ENCODE assay signal across 4 cellular contexts in the genomic region with DNA sequence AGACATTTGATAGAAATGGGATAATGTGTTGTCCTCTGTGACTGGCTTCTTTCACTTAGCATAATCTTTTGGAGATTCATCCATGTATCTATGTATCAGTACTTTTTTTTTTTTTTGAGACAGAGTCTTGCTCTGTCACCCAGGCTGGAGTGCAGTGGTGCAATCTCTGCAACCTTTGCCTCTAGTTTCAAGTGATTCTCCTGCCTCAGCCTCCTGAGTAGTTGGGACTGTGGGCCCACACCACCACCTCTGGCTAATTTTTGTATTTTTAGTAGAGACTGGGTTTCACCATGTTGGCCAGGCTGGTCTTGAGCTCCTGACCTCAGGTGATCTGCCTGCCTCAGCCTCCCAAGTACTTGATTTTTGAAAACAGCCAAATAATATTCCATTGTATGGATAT. TPM values are rescaled to one million over a fixed set of nuclear protein-coding genes. Genes with fewer than 3 reads are reported as not detected.
"Had no signal": no experiment of that assay in that cellular context is flagged by ENCODE, and none has a peak within 500 bp of the region (broad histone marks: within the 10 kb centered on the region; RNA-seq: fewer than 3 reads in every experiment).

No MANE protein-coding gene starts in this region.

RNA-seq across cellular contexts. Expression of a gene that starts 7.6 kb away (rescaled TPM):
- total RNA-seq: cardiac muscle cell had no signal

RNA-seq across cellular contexts. Expression of a gene that starts 23.4 kb away (rescaled TPM):
- total RNA-seq: NCI-H460, SJCRH30 had no signal
- polyA plus RNA-seq: aorta had no signal
